18 cellular contexts compared by ENCODE assay signal in the genomic region with DNA sequence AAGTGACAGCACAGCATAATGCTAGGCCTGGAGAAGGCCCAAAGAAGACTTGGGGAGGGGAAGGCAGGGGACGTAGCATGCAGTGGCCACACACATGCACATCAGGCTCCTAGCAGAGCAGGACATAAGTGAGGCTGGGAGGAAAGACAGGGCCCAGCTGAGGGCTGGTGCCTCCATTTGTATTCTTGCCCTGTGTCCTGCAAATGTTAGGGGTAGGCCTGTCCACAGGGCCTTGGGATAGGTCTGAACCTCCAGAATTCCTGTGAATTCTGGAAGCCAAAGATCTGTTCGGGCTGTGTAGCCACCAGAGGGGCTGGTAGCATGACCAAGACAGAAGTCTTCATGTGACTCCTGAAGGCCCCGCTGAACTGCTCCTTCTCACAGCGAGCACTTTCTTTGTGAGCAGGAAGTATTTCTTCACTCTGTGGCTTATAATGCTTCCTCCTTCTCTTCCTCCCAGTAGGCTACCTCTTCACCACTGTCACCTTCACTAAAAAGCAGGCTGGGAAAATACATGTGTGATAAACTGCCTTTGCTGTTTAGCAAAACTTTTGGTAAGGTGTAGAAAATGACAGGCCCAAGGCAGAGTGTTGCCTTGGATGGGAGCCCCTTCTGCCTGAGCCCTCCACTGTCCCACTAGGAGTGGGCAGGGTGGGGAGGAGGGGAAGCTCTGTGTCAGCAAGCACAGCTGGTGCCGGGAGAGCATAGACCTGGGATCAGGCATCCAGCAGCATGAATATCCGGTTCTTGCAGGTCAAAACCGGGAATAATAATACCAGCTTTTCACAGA. TPM values are rescaled to one million over a fixed set of nuclear protein-coding genes. Genes with fewer than 3 reads are reported as not detected.
A peak's percentile ranks its signal among the peaks of the same experiment; 100 is the strongest.
DNase-seq lines count a peak whose midpoint lies in the region; ATAC-seq and TF ChIP-seq lines count a peak whose summit lies in the region.
"Had no signal": no experiment of that assay in that cellular context is flagged by ENCODE, and none has a peak within 500 bp of the region (broad histone marks: within the 10 kb centered on the region; RNA-seq: fewer than 3 reads in every experiment).

No MANE protein-coding gene starts in this region.

- peak overlapping the region; percentile 70 for H3K4me2 ChIP-seq in Loucy (ENCODE audit: low read depth, low read length, poor library complexity, severe bottlenecking)
- H3K4me2 ChIP-seq: smooth muscle cell had no signal

- intact Hi-C loops in activated CD4-positive, alpha-beta T cell treated with anti-CD3 and anti-CD28 coated beads for 36 hours (cut with DNase I, micrococcal nuclease) = no loop called here

- no peaks in the 10 kb centered on the region for H3K27me3 ChIP-seq in Loucy (ENCODE audit: insufficient read depth, low read length, poor library complexity, severe bottlenecking)
- H3K27me3 ChIP-seq: esophagus squamous epithelium had no signal

- ATAC-seq in activated CD4-positive, alpha-beta T cell treated with anti-CD3 and anti-CD28 coated beads for 36 hours = peak; percentile 30
- peak; percentile 82 for ATAC-seq in activated CD8-positive, alpha-beta T cell treated with anti-CD3 and anti-CD28 coated beads, Interleukin-2, amount 10 ng/mL, durations not matched to agents 7 days and 5 days
- peak; percentile 81 to 85 for ATAC-seq in natural killer cell treated with Interleukin-12 subunit alpha and Interleukin-12 subunit beta and Interleukin-15 and Interleukin-18, amount 100 ng/mL, for 72 hours

- peak overlapping the region; percentile 37 for H3K9ac ChIP-seq in Loucy (ENCODE audit: low read depth, low read length, poor library complexity, severe bottlenecking)

- H3K36me3 Mint-ChIP-seq in activated CD4-positive, alpha-beta T cell treated with anti-CD3 and anti-CD28 coated beads for 36 hours (ENCODE audit: low read depth) = peaks cover 7% of the 10 kb centered on the region
- H3K36me3 Mint-ChIP-seq in activated CD8-positive, alpha-beta T cell treated with anti-CD3 and anti-CD28 coated beads, Interleukin-2, amount 10 ng/mL, durations not matched to agents 7 days and 5 days (ENCODE audit: low read depth) = peaks cover 3% of the 10 kb centered on the region
- no peaks in the 10 kb centered on the region for H3K36me3 Mint-ChIP-seq in natural killer cell treated with Interleukin-12 subunit alpha and Interleukin-12 subunit beta and Interleukin-15 and Interleukin-18, amount 100 ng/mL, for 72 hours

- H3K27ac Mint-ChIP-seq in activated CD4-positive, alpha-beta T cell treated with anti-CD3 and anti-CD28 coated beads for 36 hours = peak overlapping the region; percentile 42
- peak overlapping the region; percentile 90 for H3K27ac Mint-ChIP-seq in activated CD8-positive, alpha-beta T cell treated with anti-CD3 and anti-CD28 coated beads, Interleukin-2, amount 10 ng/mL, durations not matched to agents 7 days and 5 days
- H3K27ac Mint-ChIP-seq in natural killer cell treated with Interleukin-12 subunit alpha and Interleukin-12 subunit beta and Interleukin-15 and Interleukin-18, amount 100 ng/mL, for 72 hours = no peak overlapping the region

- H3K9me3 ChIP-seq in Loucy (ENCODE audit: insufficient read depth, low read depth, low read length) = no peaks in the 10 kb centered on the region
- H3K9me3 ChIP-seq: esophagus squamous epithelium, SJSA1, thoracic aorta had no signal

- H3K9me3 Mint-ChIP-seq in activated CD4-positive, alpha-beta T cell treated with anti-CD3 and anti-CD28 coated beads for 36 hours (ENCODE audit: low read depth) = no peaks in the 10 kb centered on the region
- no peaks in the 10 kb centered on the region for H3K9me3 Mint-ChIP-seq in activated CD8-positive, alpha-beta T cell treated with anti-CD3 and anti-CD28 coated beads, Interleukin-2, amount 10 ng/mL, durations not matched to agents 7 days and 5 days (ENCODE audit: insufficient read depth)
- H3K9me3 Mint-ChIP-seq in natural killer cell treated with Interleukin-12 subunit alpha and Interleukin-12 subunit beta and Interleukin-15 and Interleukin-18, amount 100 ng/mL, for 72 hours = no peaks in the 10 kb centered on the region

- peaks cover 22% of the 10 kb centered on the region for H3K4me1 Mint-ChIP-seq in activated CD4-positive, alpha-beta T cell treated with anti-CD3 and anti-CD28 coated beads for 36 hours
- H3K4me1 Mint-ChIP-seq in activated CD8-positive, alpha-beta T cell treated with anti-CD3 and anti-CD28 coated beads, Interleukin-2, amount 10 ng/mL, durations not matched to agents 7 days and 5 days (ENCODE audit: low read depth) = peaks cover 21% of the 10 kb centered on the region
- H3K4me1 Mint-ChIP-seq in natural killer cell treated with Interleukin-12 subunit alpha and Interleukin-12 subunit beta and Interleukin-15 and Interleukin-18, amount 100 ng/mL, for 72 hours (ENCODE audit: low read depth in 2 of 2) = peaks cover 7 to 10% of the 10 kb centered on the region in 2 donors

- no peaks in the 10 kb centered on the region for H3K27me3 Mint-ChIP-seq in activated CD4-positive, alpha-beta T cell treated with anti-CD3 and anti-CD28 coated beads for 36 hours
- no peaks in the 10 kb centered on the region for H3K27me3 Mint-ChIP-seq in activated CD8-positive, alpha-beta T cell treated with anti-CD3 and anti-CD28 coated beads, Interleukin-2, amount 10 ng/mL, durations not matched to agents 7 days and 5 days (ENCODE audit: low read depth)
- H3K27me3 Mint-ChIP-seq in natural killer cell treated with Interleukin-12 subunit alpha and Interleukin-12 subunit beta and Interleukin-15 and Interleukin-18, amount 100 ng/mL, for 72 hours = peaks cover 0 to 9% of the 10 kb centered on the region in 2 donors

- DNase-seq in activated CD4-positive, alpha-beta T cell treated with anti-CD3 and anti-CD28 coated beads for 36 hours = no peak
- no peak for DNase-seq in activated CD4-positive, alpha-beta T cell treated with anti-CD3 and anti-CD28 coated beads, Interleukin-2, amount 50 U/mL, for 48 hours
- DNase-seq in activated CD8-positive, alpha-beta T cell treated with anti-CD3 and anti-CD28 coated beads, Interleukin-2, amount 10 ng/mL, durations not matched to agents 7 days and 5 days = no peak
- DNase-seq in natural killer cell treated with Interleukin-12 subunit alpha and Interleukin-12 subunit beta and Interleukin-15 and Interleukin-18, amount 100 ng/mL, for 72 hours (ENCODE audit: low spot score) = no peak
- no peak for DNase-seq in OCI-M2 (lab: John Stamatoyannopoulos, UW; ENCODE audit: unreplicated experiment)
- no peak for DNase-seq in amniotic stem cell (lab: John Stamatoyannopoulos, UW)
- DNase-seq in coronary artery (ENCODE audit: low spot score) = no peak
- DNase-seq: 8988T, DMS 273 treated with DMSO at 0.1 percent for 48 hours, esophagus squamous epithelium, hypothalamus, NCI-H1417 treated with DMSO at 0.1 percent for 48 hours, NCI-H510A treated with DMSO at 0.1 percent for 48 hours, nucleus accumbens had no signal

- no peak overlapping the region for H3K27ac ChIP-seq in coronary artery
- H3K27ac ChIP-seq: esophagus squamous epithelium, SJSA1, thoracic aorta had no signal

- POLR2A ChIA-PET in activated CD4-positive, alpha-beta T cell treated with anti-CD3 and anti-CD28 coated beads for 36 hours (lab: Charles Lee) = no interaction called here
- POLR2A ChIA-PET in activated CD8-positive, alpha-beta T cell treated with anti-CD3 and anti-CD28 coated beads, Interleukin-2, amount 10 ng/mL, durations not matched to agents 7 days and 5 days (lab: Charles Lee) = no interaction called here

- peak overlapping the region; percentile 39 for H2AFZ ChIP-seq in Loucy (ENCODE audit: low read length)

- H3K36me3 ChIP-seq in Loucy (ENCODE audit: insufficient read depth, low read length) = no peaks in the 10 kb centered on the region
- H3K36me3 ChIP-seq: SJSA1, thoracic aorta had no signal

- H3K4me3 Mint-ChIP-seq in activated CD4-positive, alpha-beta T cell treated with anti-CD3 and anti-CD28 coated beads for 36 hours = no peak overlapping the region
- peak overlapping the region; percentile 49 for H3K4me3 Mint-ChIP-seq in activated CD8-positive, alpha-beta T cell treated with anti-CD3 and anti-CD28 coated beads, Interleukin-2, amount 10 ng/mL, durations not matched to agents 7 days and 5 days
- H3K4me3 Mint-ChIP-seq in natural killer cell treated with Interleukin-12 subunit alpha and Interleukin-12 subunit beta and Interleukin-15 and Interleukin-18, amount 100 ng/mL, for 72 hours = peak overlapping the region; percentile 32

- no peaks in the 10 kb centered on the region for H3K79me2 ChIP-seq in Loucy (ENCODE audit: insufficient read depth, low read length)

- CTCF ChIA-PET in activated CD4-positive, alpha-beta T cell treated with anti-CD3 and anti-CD28 coated beads for 36 hours (lab: Charles Lee) = interaction anchor here (0.5 to 1.5 kb wide), 5 partner anchors 14 to 381 kb away, joined by 3 to 4 read pairs (median 3); no protein-coding TSS in a partner anchor
- CTCF ChIA-PET in activated CD8-positive, alpha-beta T cell treated with anti-CD3 and anti-CD28 coated beads, Interleukin-2, amount 10 ng/mL, durations not matched to agents 7 days and 5 days (lab: Charles Lee) = interaction anchor here (2.3 kb wide), 1 partner anchor 171 kb away, joined by 10 read pairs; no protein-coding TSS in a partner anchor

- no peaks in the 10 kb centered on the region for H3K9me2 ChIP-seq in Loucy (replicated peaks; ENCODE audit: low read depth, low read length)

- TF ChIP-seq CTCF in Loucy (conservative IDR thresholded peaks at IDR 0.05; ENCODE audit: low read length) = no peak
- TF ChIP-seq CTCF in coronary artery (IDR thresholded peaks at IDR 0.05) = no peak

- H3F3A ChIP-seq in Loucy (ENCODE audit: low read depth) = no peaks in the 10 kb centered on the region

- peaks cover 19% of the 10 kb centered on the region for H3K4me1 ChIP-seq in Loucy (ENCODE audit: insufficient read depth, low read length, poor library complexity, severe bottlenecking)
- H3K4me1 ChIP-seq: SJSA1 had no signal

- H4K20me1 ChIP-seq in Loucy (ENCODE audit: insufficient read depth, low read length, poor library complexity, severe bottlenecking) = no peaks in the 10 kb centered on the region

- H3K4me3 ChIP-seq in Loucy (ENCODE audit: low read length, poor library complexity, severe bottlenecking) = peak overlapping the region; percentile 34
- no peak overlapping the region for H3K4me3 ChIP-seq in coronary artery
- H3K4me3 ChIP-seq: esophagus squamous epithelium, SJSA1, smooth muscle cell, thoracic aorta had no signal

RNA-seq across cellular contexts. Expression of a gene that starts 8.4 kb away (rescaled TPM):
- under 1 TPM; 0.41 to 0.60 TPM for total RNA-seq in activated CD4-positive, alpha-beta T cell treated with anti-CD3 and anti-CD28 coated beads for 36 hours
- under 1 TPM in 1 of 2 experiments, not detected in 1; 0.18 TPM for total RNA-seq in activated CD8-positive, alpha-beta T cell treated with anti-CD3 and anti-CD28 coated beads, Interleukin-2, amount 10 ng/mL, durations not matched to agents 7 days and 5 days
- under 1 TPM in 1 of 2 donors, not detected in 1; 0.22 TPM for total RNA-seq in natural killer cell treated with Interleukin-12 subunit alpha and Interleukin-12 subunit beta and Interleukin-15 and Interleukin-18, amount 100 ng/mL, for 72 hours
- total RNA-seq: SJSA1, thoracic aorta had no signal

Comparison
In these comparisons a context has a peak if more than half of its experiments do, and no peak if none do; other contexts are left out.
1. ATAC-seq: peak in every context shown above with its lines; median percentile 83 in natural killer cell treated with Interleukin-12 subunit alpha and Interleukin-12 subunit beta and Interleukin-15 and Interleukin-18, amount 100 ng/mL, for 72 hours; 82 in activated CD8-positive, alpha-beta T cell treated with anti-CD3 and anti-CD28 coated beads, Interleukin-2, amount 10 ng/mL, durations not matched to agents 7 days and 5 days; 30 in activated CD4-positive, alpha-beta T cell treated with anti-CD3 and anti-CD28 coated beads for 36 hours.
2. H3K27ac Mint-ChIP-seq: peak in activated CD4-positive, alpha-beta T cell treated with anti-CD3 and anti-CD28 coated beads for 36 hours (single experiment) and activated CD8-positive, alpha-beta T cell treated with anti-CD3 and anti-CD28 coated beads, Interleukin-2, amount 10 ng/mL, durations not matched to agents 7 days and 5 days (single experiment); none in natural killer cell treated with Interleukin-12 subunit alpha and Interleukin-12 subunit beta and Interleukin-15 and Interleukin-18, amount 100 ng/mL, for 72 hours (0 of 2).